In the genomic region with DNA sequence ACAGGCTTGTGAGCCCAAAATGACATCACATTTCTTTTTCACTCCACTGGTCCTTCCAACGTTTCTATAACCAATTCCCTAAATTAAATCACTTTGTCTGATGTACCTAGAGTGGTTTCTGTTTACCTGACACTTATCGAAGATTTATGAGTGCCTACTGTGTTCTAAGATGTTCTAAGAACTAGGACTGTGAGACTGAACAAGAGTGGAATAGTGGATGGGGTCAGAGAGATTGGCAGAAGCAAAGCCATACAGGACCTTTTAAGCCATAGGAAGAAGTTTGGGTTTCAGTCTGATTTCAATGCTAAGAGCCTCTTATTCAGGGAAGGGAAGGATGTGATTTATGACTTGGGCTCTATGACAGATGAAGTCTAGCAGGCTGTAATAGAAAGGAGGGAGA, we compare ENCODE assay signal across 31 cellular contexts.
"Had no signal": no experiment of that assay in that cellular context is flagged by ENCODE, and none has a peak within 500 bp of the region (broad histone marks: within the 10 kb centered on the region; RNA-seq: fewer than 3 reads in every experiment).

No MANE protein-coding gene starts in this region.

- H3K4me3 ChIP-seq: ascending aorta, cardiac muscle cell had no signal

- FAIRE-seq: bronchial epithelial cell, TTC549 had no signal

- H3K36me3 ChIP-seq: ascending aorta, cardiac muscle cell had no signal

- H3K27me3 ChIP-seq: ascending aorta had no signal

- DNase-seq: activated B cell treated with CpG ODN at 0.5 μM for 24 hours; activated CD4-positive, alpha-beta memory T cell treated with anti-CD3 and anti-CD28 coated beads, Interleukin-2, amount 10 ng/mL, durations not matched to agents 7 days and 5 days; activated CD4-positive, alpha-beta T cell treated with anti-CD3 and anti-CD28 coated beads for 36 hours; activated CD4-positive, alpha-beta T cell treated with anti-CD3 and anti-CD28 coated beads for 48 hours; activated CD4-positive, alpha-beta T cell treated with anti-CD3 and anti-CD28 coated beads, Interleukin-2, amount 10 ng/mL, durations not matched to agents 7 days and 5 days; activated CD4-positive, alpha-beta T cell treated with anti-CD3 and anti-CD28 coated beads, Interleukin-2, amount 50 U/mL, for 48 hours; activated CD4-positive, CD25-positive, alpha-beta regulatory T cell treated with anti-CD3 and anti-CD28 coated beads, Interleukin-2, amount 50 U/mL, for 72 hours; activated CD8-positive, alpha-beta memory T cell treated with anti-CD3 and anti-CD28 coated beads for 24 hours; activated CD8-positive, alpha-beta memory T cell treated with anti-CD3 and anti-CD28 coated beads, Interleukin-2, amount 10 ng/mL, durations not matched to agents 7 days and 5 days; activated CD8-positive, alpha-beta memory T cell treated with anti-CD3 and anti-CD28 coated beads, Interleukin-2, amount 50 U/mL, for 48 hours; activated CD8-positive, alpha-beta T cell treated with anti-CD3 and anti-CD28 coated beads, Interleukin-2, amount 10 ng/mL, durations not matched to agents 7 days and 5 days; activated effector memory CD4-positive, alpha-beta T cell treated with Interleukin-2 at 50 U/mL for 16 hours; activated gamma-delta T cell; activated naive CD4-positive, alpha-beta T cell treated with anti-CD3 and anti-CD28 coated beads, Interleukin-2, amount 10 ng/mL, durations not matched to agents 7 days and 5 days; activated naive CD4-positive, alpha-beta T cell treated with Interleukin-2 at 50 U/mL for 16 hours; activated naive CD8-positive, alpha-beta T cell treated with anti-CD3 and anti-CD28 coated beads, Interleukin-2, amount 10 ng/mL, durations not matched to agents 7 days and 5 days; activated naive CD8-positive, alpha-beta T cell treated with anti-CD3 and anti-CD28 coated beads, Interleukin-2, amount 50 U/mL, for 24 hours; activated T-cell treated with anti-CD3 and anti-CD28 coated beads, Interleukin-2, amount 50 U/mL, for 24 hours; activated T-cell treated with anti-CD3 and anti-CD28 coated beads, Interleukin-2, amount 50 U/mL, for 48 hours; amygdala; anterior cingulate cortex; caudate nucleus; cerebellar nuclear complex; T-helper 1 cell; T-helper 2 cell; T-helper 9 cell had no signal

- H3K9me3 ChIP-seq: ascending aorta had no signal

- ATAC-seq: activated CD4-positive, alpha-beta T cell treated with anti-CD3 and anti-CD28 coated beads for 36 hours; activated CD8-positive, alpha-beta memory T cell treated with anti-CD3 and anti-CD28 coated beads, Interleukin-2, amount 10 ng/mL, durations not matched to agents 7 days and 5 days; activated CD8-positive, alpha-beta T cell treated with anti-CD3 and anti-CD28 coated beads, Interleukin-2, amount 10 ng/mL, durations not matched to agents 7 days and 5 days; activated naive CD8-positive, alpha-beta T cell treated with anti-CD3 and anti-CD28 coated beads, Interleukin-2, amount 50 U/mL, for 24 hours had no signal

- H3K27ac ChIP-seq: ascending aorta, cardiac muscle cell, VCaP had no signal
